1 cellular context compared by ENCODE assay signal in genomic region chr1:40313329-40313957, GRCh38.
TF ChIP-seq lines count a peak whose summit lies in the region.

No MANE protein-coding gene starts in this region.

TF ChIP-seq in HepG2, 621 proteins besides CTCF, POLR2A, EP300 and RAD21 (continued from another document):
- TF ChIP-seq LRRFIP1 (CRISPR knock-in tag; conservative IDR thresholded peaks at IDR 0.05) (no peak), RXRB (CRISPR knock-in tag; IDR thresholded peaks at IDR 0.05; ENCODE audit: borderline replicate concordance) (peak; percentile 95), ESRRA (CRISPR knock-in tag; IDR thresholded peaks at IDR 0.05; ENCODE audit: low read depth) (0 out of 2 replicates have a peak, but pooled peaks have one; percentile 32), ZNF512 (CRISPR knock-in tag; IDR thresholded peaks at IDR 0.05) (no peak), ZNF550 (CRISPR knock-in tag; IDR thresholded peaks at IDR 0.05; ENCODE audit: borderline replicate concordance) (no peak), JUND (CRISPR knock-in tag; IDR thresholded peaks at IDR 0.05) (0 out of 2 replicates have a peak, but pooled peaks have one; percentile 24), ZNF607 (CRISPR knock-in tag; IDR thresholded peaks at IDR 0.05; ENCODE audit: borderline replicate concordance) (no peak), NFIC (IDR thresholded peaks at IDR 0.05; ENCODE audit: low read length) (no peak), ZNF678 (CRISPR knock-in tag; IDR thresholded peaks at IDR 0.05) (no peak), CENPT (CRISPR knock-in tag; IDR thresholded peaks at IDR 0.05; ENCODE audit: low read depth) (no peak), NFE2L2 (IDR thresholded peaks at IDR 0.05; ENCODE audit: low read length) (peak; percentile 37; the same call in 1 of the 2 replicates), HNRNPK (IDR thresholded peaks at IDR 0.05; ENCODE audit: low read depth, low read length, poor library complexity, severe bottlenecking) (no peak), ZNF709 (CRISPR knock-in tag; IDR thresholded peaks at IDR 0.05) (no peak), ZBTB10 (CRISPR knock-in tag; IDR thresholded peaks at IDR 0.05; ENCODE audit: borderline replicate concordance) (no peak), ZNF446 (CRISPR knock-in tag; IDR thresholded peaks at IDR 0.05) (no peak), ZNF557 (CRISPR knock-in tag; IDR thresholded peaks at IDR 0.05) (no peak), KLF6 (CRISPR knock-in tag; IDR thresholded peaks at IDR 0.05) (no peak), ZNF674 (CRISPR knock-in tag; IDR thresholded peaks at IDR 0.05; ENCODE audit: low read depth) (no peak), HOXA3 (CRISPR knock-in tag; IDR thresholded peaks at IDR 0.05) (no peak), ZFP41 (CRISPR knock-in tag; IDR thresholded peaks at IDR 0.05; ENCODE audit: borderline replicate concordance) (no peak), ZNF20 (CRISPR knock-in tag; IDR thresholded peaks at IDR 0.05) (no peak), ZNF879 (CRISPR knock-in tag; IDR thresholded peaks at IDR 0.05) (no peak), ZNF792 (CRISPR knock-in tag; IDR thresholded peaks at IDR 0.05) (no peak), ZBTB42 (CRISPR knock-in tag; IDR thresholded peaks at IDR 0.05) (no peak), FOXJ3 (CRISPR knock-in tag; IDR thresholded peaks at IDR 0.05; ENCODE audit: borderline replicate concordance) (no peak), ZNF704 (CRISPR knock-in tag; IDR thresholded peaks at IDR 0.05; ENCODE audit: borderline replicate concordance) (no peak), ZMYM3 (CRISPR knock-in tag; IDR thresholded peaks at IDR 0.05) (no peak), TEAD3 (CRISPR knock-in tag; optimal IDR thresholded peaks at IDR 0.05; ENCODE audit: borderline replicate concordance) (peak; percentile 60), SP5 (CRISPR knock-in tag; IDR thresholded peaks at IDR 0.05; ENCODE audit: borderline replicate concordance, low read depth) (0 out of 2 replicates have a peak, but pooled peaks have one; percentile 17), ZNF644 (CRISPR knock-in tag; IDR thresholded peaks at IDR 0.05; ENCODE audit: low read depth) (0 out of 2 replicates have a peak, but pooled peaks have one; percentile 25), ZNF891 (CRISPR knock-in tag; IDR thresholded peaks at IDR 0.05) (no peak), ZMAT3 (CRISPR knock-in tag; conservative IDR thresholded peaks at IDR 0.05) (no peak), NR2F2 (IDR thresholded peaks at IDR 0.05; ENCODE audit: borderline replicate concordance, low read depth) (peak; percentile 39; the same call in 1 of the 2 replicates), SMAD3 (CRISPR knock-in tag; IDR thresholded peaks at IDR 0.05) (0 out of 2 replicates have a peak, but pooled peaks have one; percentile 18), ZNF282 (IDR thresholded peaks at IDR 0.05; ENCODE audit: partially characterized antibody) (no peak), NR2F6 (IDR thresholded peaks at IDR 0.05) (no peak; the same call in 1 of the 2 replicates), NR2F6 (CRISPR knock-in tag; IDR thresholded peaks at IDR 0.05) (peak; percentile 69), CEBPG (CRISPR knock-in tag; IDR thresholded peaks at IDR 0.05) (no peak)
- TF ChIP-seq, protein P1, sequence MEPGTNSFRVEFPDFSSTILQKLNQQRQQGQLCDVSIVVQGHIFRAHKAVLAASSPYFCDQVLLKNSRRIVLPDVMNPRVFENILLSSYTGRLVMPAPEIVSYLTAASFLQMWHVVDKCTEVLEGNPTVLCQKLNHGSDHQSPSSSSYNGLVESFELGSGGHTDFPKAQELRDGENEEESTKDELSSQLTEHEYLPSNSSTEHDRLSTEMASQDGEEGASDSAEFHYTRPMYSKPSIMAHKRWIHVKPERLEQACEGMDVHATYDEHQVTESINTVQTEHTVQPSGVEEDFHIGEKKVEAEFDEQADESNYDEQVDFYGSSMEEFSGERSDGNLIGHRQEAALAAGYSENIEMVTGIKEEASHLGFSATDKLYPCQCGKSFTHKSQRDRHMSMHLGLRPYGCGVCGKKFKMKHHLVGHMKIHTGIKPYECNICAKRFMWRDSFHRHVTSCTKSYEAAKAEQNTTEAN (CRISPR knock-in tag; conservative IDR thresholded peaks at IDR 0.05): no peak
- TF ChIP-seq, protein P2, sequence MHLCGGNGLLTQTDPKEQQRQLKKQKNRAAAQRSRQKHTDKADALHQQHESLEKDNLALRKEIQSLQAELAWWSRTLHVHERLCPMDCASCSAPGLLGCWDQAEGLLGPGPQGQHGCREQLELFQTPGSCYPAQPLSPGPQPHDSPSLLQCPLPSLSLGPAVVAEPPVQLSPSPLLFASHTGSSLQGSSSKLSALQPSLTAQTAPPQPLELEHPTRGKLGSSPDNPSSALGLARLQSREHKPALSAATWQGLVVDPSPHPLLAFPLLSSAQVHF (CRISPR knock-in tag; IDR thresholded peaks at IDR 0.05): no peak
- TF ChIP-seq, protein P3, sequence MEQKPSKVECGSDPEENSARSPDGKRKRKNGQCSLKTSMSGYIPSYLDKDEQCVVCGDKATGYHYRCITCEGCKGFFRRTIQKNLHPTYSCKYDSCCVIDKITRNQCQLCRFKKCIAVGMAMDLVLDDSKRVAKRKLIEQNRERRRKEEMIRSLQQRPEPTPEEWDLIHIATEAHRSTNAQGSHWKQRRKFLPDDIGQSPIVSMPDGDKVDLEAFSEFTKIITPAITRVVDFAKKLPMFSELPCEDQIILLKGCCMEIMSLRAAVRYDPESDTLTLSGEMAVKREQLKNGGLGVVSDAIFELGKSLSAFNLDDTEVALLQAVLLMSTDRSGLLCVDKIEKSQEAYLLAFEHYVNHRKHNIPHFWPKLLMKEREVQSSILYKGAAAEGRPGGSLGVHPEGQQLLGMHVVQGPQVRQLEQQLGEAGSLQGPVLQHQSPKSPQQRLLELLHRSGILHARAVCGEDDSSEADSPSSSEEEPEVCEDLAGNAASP (CRISPR knock-in tag; IDR thresholded peaks at IDR 0.05; ENCODE audit: borderline replicate concordance): peak; percentile 97
- TF ChIP-seq, protein P4, sequence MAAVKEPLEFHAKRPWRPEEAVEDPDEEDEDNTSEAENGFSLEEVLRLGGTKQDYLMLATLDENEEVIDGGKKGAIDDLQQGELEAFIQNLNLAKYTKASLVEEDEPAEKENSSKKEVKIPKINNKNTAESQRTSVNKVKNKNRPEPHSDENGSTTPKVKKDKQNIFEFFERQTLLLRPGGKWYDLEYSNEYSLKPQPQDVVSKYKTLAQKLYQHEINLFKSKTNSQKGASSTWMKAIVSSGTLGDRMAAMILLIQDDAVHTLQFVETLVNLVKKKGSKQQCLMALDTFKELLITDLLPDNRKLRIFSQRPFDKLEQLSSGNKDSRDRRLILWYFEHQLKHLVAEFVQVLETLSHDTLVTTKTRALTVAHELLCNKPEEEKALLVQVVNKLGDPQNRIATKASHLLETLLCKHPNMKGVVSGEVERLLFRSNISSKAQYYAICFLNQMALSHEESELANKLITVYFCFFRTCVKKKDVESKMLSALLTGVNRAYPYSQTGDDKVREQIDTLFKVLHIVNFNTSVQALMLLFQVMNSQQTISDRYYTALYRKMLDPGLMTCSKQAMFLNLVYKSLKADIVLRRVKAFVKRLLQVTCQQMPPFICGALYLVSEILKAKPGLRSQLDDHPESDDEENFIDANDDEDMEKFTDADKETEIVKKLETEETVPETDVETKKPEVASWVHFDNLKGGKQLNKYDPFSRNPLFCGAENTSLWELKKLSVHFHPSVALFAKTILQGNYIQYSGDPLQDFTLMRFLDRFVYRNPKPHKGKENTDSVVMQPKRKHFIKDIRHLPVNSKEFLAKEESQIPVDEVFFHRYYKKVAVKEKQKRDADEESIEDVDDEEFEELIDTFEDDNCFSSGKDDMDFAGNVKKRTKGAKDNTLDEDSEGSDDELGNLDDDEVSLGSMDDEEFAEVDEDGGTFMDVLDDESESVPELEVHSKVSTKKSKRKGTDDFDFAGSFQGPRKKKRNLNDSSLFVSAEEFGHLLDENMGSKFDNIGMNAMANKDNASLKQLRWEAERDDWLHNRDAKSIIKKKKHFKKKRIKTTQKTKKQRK (IDR thresholded peaks at IDR 0.05; ENCODE audit: low read length): no peak
- TF ChIP-seq, protein P5, sequence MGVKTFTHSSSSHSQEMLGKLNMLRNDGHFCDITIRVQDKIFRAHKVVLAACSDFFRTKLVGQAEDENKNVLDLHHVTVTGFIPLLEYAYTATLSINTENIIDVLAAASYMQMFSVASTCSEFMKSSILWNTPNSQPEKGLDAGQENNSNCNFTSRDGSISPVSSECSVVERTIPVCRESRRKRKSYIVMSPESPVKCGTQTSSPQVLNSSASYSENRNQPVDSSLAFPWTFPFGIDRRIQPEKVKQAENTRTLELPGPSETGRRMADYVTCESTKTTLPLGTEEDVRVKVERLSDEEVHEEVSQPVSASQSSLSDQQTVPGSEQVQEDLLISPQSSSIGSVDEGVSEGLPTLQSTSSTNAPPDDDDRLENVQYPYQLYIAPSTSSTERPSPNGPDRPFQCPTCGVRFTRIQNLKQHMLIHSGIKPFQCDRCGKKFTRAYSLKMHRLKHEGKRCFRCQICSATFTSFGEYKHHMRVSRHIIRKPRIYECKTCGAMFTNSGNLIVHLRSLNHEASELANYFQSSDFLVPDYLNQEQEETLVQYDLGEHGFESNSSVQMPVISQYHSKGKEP (CRISPR knock-in tag; IDR thresholded peaks at IDR 0.05): no peak
